1 cellular context compared by ENCODE assay signal in the genomic region with DNA sequence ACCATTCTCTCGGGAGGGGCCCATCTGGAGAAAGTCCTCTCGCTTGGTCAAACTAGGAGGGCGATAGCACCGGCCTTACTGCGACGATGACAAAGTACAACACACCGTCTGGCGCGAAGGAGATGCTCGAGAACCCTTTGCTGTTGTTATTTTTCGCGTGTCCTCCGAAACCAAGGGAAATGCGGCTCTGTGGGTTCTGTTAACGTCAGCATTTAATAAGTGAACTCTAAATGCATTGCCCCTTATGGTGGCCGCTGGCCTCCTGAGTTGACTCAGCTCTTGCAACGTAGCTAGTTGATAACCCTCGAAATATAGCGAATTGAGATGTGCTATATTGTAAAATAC.
A peak's percentile ranks its signal among the peaks of the same experiment; 100 is the strongest.
TF ChIP-seq lines count a peak whose summit lies in the region.

No MANE protein-coding gene starts in this region.

TF ChIP-seq in GM12878, 131 proteins besides CTCF, POLR2A, EP300 and RAD21 (continued from another document):
- no peak for TF ChIP-seq CEBPZ (IDR thresholded peaks at IDR 0.05; ENCODE audit: low read depth, low read length)
- TF ChIP-seq SPI1 (IDR thresholded peaks at IDR 0.05; ENCODE audit: borderline replicate concordance, insufficient read depth, low read depth, low read length) = no peak
- no peak for TF ChIP-seq ATF3 (IDR thresholded peaks at IDR 0.05; ENCODE audit: borderline replicate concordance, extremely low read depth, low read depth, low read length)
- no peak for TF ChIP-seq ZNF274 (IDR thresholded peaks at IDR 0.05; ENCODE audit: insufficient read depth, insufficient read length)
- peak; percentile 59 for TF ChIP-seq MTA2 (IDR thresholded peaks at IDR 0.05; ENCODE audit: low read depth)
- TF ChIP-seq, protein P1, sequence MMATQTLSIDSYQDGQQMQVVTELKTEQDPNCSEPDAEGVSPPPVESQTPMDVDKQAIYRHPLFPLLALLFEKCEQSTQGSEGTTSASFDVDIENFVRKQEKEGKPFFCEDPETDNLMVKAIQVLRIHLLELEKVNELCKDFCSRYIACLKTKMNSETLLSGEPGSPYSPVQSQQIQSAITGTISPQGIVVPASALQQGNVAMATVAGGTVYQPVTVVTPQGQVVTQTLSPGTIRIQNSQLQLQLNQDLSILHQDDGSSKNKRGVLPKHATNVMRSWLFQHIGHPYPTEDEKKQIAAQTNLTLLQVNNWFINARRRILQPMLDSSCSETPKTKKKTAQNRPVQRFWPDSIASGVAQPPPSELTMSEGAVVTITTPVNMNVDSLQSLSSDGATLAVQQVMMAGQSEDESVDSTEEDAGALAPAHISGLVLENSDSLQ (IDR thresholded peaks at IDR 0.05) = no peak
- TF ChIP-seq SMAD1 (IDR thresholded peaks at IDR 0.05; ENCODE audit: low read depth, partially characterized antibody) = no peak
- TF ChIP-seq TCF3 (IDR thresholded peaks at IDR 0.05; ENCODE audit: borderline replicate concordance, insufficient read depth, low read depth, low read length) = no peak
- TF ChIP-seq SIX5 (IDR thresholded peaks at IDR 0.05; ENCODE audit: low read depth, low read length, severe bottlenecking) = no peak
- TF ChIP-seq USF1 (IDR thresholded peaks at IDR 0.05; ENCODE audit: borderline replicate concordance, extremely low read length, insufficient read depth, low read depth, low read length) = no peak
- TF ChIP-seq YBX1 (IDR thresholded peaks at IDR 0.05) = no peak
- no peak for TF ChIP-seq NFXL1 (IDR thresholded peaks at IDR 0.05; ENCODE audit: borderline replicate concordance)
- TF ChIP-seq POLR2AphosphoS2 (IDR thresholded peaks at IDR 0.05; ENCODE audit: low read depth, low read length) = no peak
- TF ChIP-seq, protein P2, sequence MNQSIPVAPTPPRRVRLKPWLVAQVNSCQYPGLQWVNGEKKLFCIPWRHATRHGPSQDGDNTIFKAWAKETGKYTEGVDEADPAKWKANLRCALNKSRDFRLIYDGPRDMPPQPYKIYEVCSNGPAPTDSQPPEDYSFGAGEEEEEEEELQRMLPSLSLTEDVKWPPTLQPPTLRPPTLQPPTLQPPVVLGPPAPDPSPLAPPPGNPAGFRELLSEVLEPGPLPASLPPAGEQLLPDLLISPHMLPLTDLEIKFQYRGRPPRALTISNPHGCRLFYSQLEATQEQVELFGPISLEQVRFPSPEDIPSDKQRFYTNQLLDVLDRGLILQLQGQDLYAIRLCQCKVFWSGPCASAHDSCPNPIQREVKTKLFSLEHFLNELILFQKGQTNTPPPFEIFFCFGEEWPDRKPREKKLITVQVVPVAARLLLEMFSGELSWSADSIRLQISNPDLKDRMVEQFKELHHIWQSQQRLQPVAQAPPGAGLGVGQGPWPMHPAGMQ (IDR thresholded peaks at IDR 0.05; ENCODE audit: borderline replicate concordance) = no peak
- TF ChIP-seq EGR1 (IDR thresholded peaks at IDR 0.05; ENCODE audit: borderline replicate concordance in 1 of 2, low read depth in 2 of 2, low read length in 2 of 2) = no peak
- TF ChIP-seq CHD1 (IDR thresholded peaks at IDR 0.05; ENCODE audit: low read depth, low read length) = 0 out of 2 replicates have a peak, but pooled peaks have one; percentile 29
- TF ChIP-seq NBN (IDR thresholded peaks at IDR 0.05) = 0 out of 2 replicates have a peak, but pooled peaks have one; percentile 8
- TF ChIP-seq SRF (IDR thresholded peaks at IDR 0.05; ENCODE audit: low read depth in 2 of 2, low read length in 2 of 2) = no peak
- TF ChIP-seq PAX5 (IDR thresholded peaks at IDR 0.05; ENCODE audit: borderline replicate concordance, low read depth, low read length) = 0 out of 2 replicates have a peak, but pooled peaks have one; percentile 26
- TF ChIP-seq TARDBP (IDR thresholded peaks at IDR 0.05; ENCODE audit: borderline replicate concordance) = no peak
- no peak for TF ChIP-seq ASH2L (IDR thresholded peaks at IDR 0.05; ENCODE audit: borderline replicate concordance, low read depth)
- no peak for TF ChIP-seq RELA (IDR thresholded peaks at IDR 0.05; ENCODE audit: borderline replicate concordance, partially characterized antibody)
- no peak for TF ChIP-seq IRF3 (IDR thresholded peaks at IDR 0.05)
- no peak for TF ChIP-seq ZNF384 (IDR thresholded peaks at IDR 0.05; ENCODE audit: borderline replicate concordance, low read depth, low read length)
- no peak for TF ChIP-seq HDAC6 (IDR thresholded peaks at IDR 0.05; ENCODE audit: unreplicated experiment)
- TF ChIP-seq HDGF (IDR thresholded peaks at IDR 0.05) = no peak
- no peak for TF ChIP-seq ATF7 (IDR thresholded peaks at IDR 0.05; ENCODE audit: low read depth)
- TF ChIP-seq IRF4 (IDR thresholded peaks at IDR 0.05; ENCODE audit: low read depth, low read length) = 0 out of 2 replicates have a peak, but pooled peaks have one; percentile 28
- no peak for TF ChIP-seq ZSCAN29 (IDR thresholded peaks at IDR 0.05)
- no peak for TF ChIP-seq CREB1 (IDR thresholded peaks at IDR 0.05; ENCODE audit: low read depth)
- no peak for TF ChIP-seq MEF2B (IDR thresholded peaks at IDR 0.05; ENCODE audit: partially characterized antibody, poor library complexity, severe bottlenecking)
- no peak for TF ChIP-seq E2F4 (IDR thresholded peaks at IDR 0.05; ENCODE audit: low read depth, low read length)
- TF ChIP-seq SMAD5 (IDR thresholded peaks at IDR 0.05; ENCODE audit: low read depth) = no peak
- TF ChIP-seq PAX8 (IDR thresholded peaks at IDR 0.05) = no peak
- no peak for TF ChIP-seq POLR2AphosphoS5 (IDR thresholded peaks at IDR 0.05; ENCODE audit: low read length)
- no peak for TF ChIP-seq BHLHE40 (IDR thresholded peaks at IDR 0.05; ENCODE audit: borderline replicate concordance in 1 of 2, low read depth in 2 of 2, low read length in 1 of 2)
- no peak for TF ChIP-seq SUPT20H (IDR thresholded peaks at IDR 0.05; ENCODE audit: borderline replicate concordance, control insufficient read depth, low read depth, low read length)
- no peak for TF ChIP-seq CEBPB (IDR thresholded peaks at IDR 0.05; ENCODE audit: borderline replicate concordance in 1 of 2, low read depth in 2 of 2, low read length in 2 of 2)
- TF ChIP-seq EED (IDR thresholded peaks at IDR 0.05; ENCODE audit: low read depth) = 0 out of 2 replicates have a peak, but pooled peaks have one; percentile 3
